ENCODE assay signal across 8 cellular contexts in the genomic region with DNA sequence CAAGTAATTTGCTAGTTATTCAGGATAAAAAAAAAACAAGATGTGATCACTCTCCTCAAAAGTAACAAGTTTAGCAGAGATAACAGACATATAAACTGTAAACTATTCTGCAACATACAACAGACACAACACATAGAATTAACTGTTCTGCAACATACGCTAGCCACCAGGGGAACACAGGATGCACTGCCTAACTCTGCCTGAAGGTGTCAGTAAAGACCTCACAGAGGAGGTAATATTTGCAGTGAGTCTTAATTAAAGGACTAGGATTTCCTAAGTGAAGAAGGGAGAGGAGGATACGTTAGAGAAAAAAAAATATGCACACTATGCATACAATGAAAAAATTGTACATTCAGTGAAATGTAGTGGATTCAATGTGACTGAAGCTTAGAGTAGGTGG.
DNase-seq lines count a peak whose midpoint lies in the region; ATAC-seq and TF ChIP-seq lines count a peak whose summit lies in the region.
"Not testable (repeated sequence)": the region's sequence is repeated elsewhere in the genome, so short reads cannot be mapped to it uniquely, and the experiment has no call there.

No MANE protein-coding gene starts in this region.

- POLR2A ChIA-PET in activated CD8-positive, alpha-beta T cell treated with anti-CD3 and anti-CD28 coated beads, Interleukin-2, amount 10 ng/mL, durations not matched to agents 7 days and 5 days (lab: Charles Lee): not testable (repeated sequence)

- TF ChIP-seq RAD21 in Ishikawa (IDR thresholded peaks at IDR 0.05; ENCODE audit: low read depth): peak; percentile 61

- not testable (repeated sequence) for H3K27ac Mint-ChIP-seq in activated CD8-positive, alpha-beta T cell treated with anti-CD3 and anti-CD28 coated beads, Interleukin-2, amount 10 ng/mL, durations not matched to agents 7 days and 5 days; brain; immature natural killer cell

- intact Hi-C loops in tibial artery (cut with DNase I; ENCODE audit: low total_unique reads): not testable (repeated sequence)

- not testable (repeated sequence) for TF ChIP-seq EP300 in Ishikawa (IDR thresholded peaks at IDR 0.05; ENCODE audit: borderline replicate concordance)

- not testable (repeated sequence) for H3K36me3 ChIP-seq in tibial artery

- not testable (repeated sequence) for H3K9me3 Mint-ChIP-seq in activated CD8-positive, alpha-beta T cell treated with anti-CD3 and anti-CD28 coated beads, Interleukin-2, amount 10 ng/mL, durations not matched to agents 7 days and 5 days (ENCODE audit: insufficient read depth); brain; immature natural killer cell

- H3K27me3 Mint-ChIP-seq in activated CD8-positive, alpha-beta T cell treated with anti-CD3 and anti-CD28 coated beads, Interleukin-2, amount 10 ng/mL, durations not matched to agents 7 days and 5 days (ENCODE audit: low read depth); brain; immature natural killer cell (ENCODE audit: low read depth in 3 of 3): not testable (repeated sequence)

- H3K4me1 Mint-ChIP-seq in activated CD8-positive, alpha-beta T cell treated with anti-CD3 and anti-CD28 coated beads, Interleukin-2, amount 10 ng/mL, durations not matched to agents 7 days and 5 days (ENCODE audit: low read depth); brain; immature natural killer cell: not testable (repeated sequence)

- H3K27me3 ChIP-seq in tibial artery: not testable (repeated sequence)

- CTCF ChIA-PET in activated CD8-positive, alpha-beta T cell treated with anti-CD3 and anti-CD28 coated beads, Interleukin-2, amount 10 ng/mL, durations not matched to agents 7 days and 5 days (lab: Charles Lee): not testable (repeated sequence)

- not testable (repeated sequence) for H3K4me1 ChIP-seq in tibial artery

- not testable (repeated sequence) for H3K4me3 ChIP-seq in tibial artery

- peak; percentile 80 for ATAC-seq in GM18498 (IDR thresholded peaks at IDR 0.05; ENCODE audit: unreplicated experiment)
- ATAC-seq in HG02610 (IDR thresholded peaks at IDR 0.05; ENCODE audit: unreplicated experiment): peak; percentile 88
- peak; percentile 99 for ATAC-seq in activated CD8-positive, alpha-beta T cell treated with anti-CD3 and anti-CD28 coated beads, Interleukin-2, amount 10 ng/mL, durations not matched to agents 7 days and 5 days

- DNase-seq in activated CD8-positive, alpha-beta T cell treated with anti-CD3 and anti-CD28 coated beads, Interleukin-2, amount 10 ng/mL, durations not matched to agents 7 days and 5 days: peak; percentile 91
- peak; percentile 61 to 73 (median 62) for DNase-seq in immature natural killer cell
- peak; percentile 73 for DNase-seq in stimulated activated CD4-positive, alpha-beta T cell treated with anti-CD3 and anti-CD28 coated beads, Interleukin-12 subunit alpha, Interleukin-12 subunit beta, amount 100 ng/mL, for 4 hours
- peak; percentile 82 to 83 for DNase-seq in tibial artery

- H3K36me3 Mint-ChIP-seq in activated CD8-positive, alpha-beta T cell treated with anti-CD3 and anti-CD28 coated beads, Interleukin-2, amount 10 ng/mL, durations not matched to agents 7 days and 5 days (ENCODE audit: low read depth); brain; immature natural killer cell: not testable (repeated sequence)

- H3K9me3 ChIP-seq in tibial artery: not testable (repeated sequence)

- H3K4me3 Mint-ChIP-seq in activated CD8-positive, alpha-beta T cell treated with anti-CD3 and anti-CD28 coated beads, Interleukin-2, amount 10 ng/mL, durations not matched to agents 7 days and 5 days; brain; immature natural killer cell: not testable (repeated sequence)

- TF ChIP-seq CTCF in brain (conservative IDR thresholded peaks at IDR 0.05) (peak; percentile 48 to 60), tibial artery (IDR thresholded peaks at IDR 0.05) (peak in 1 of 2 experiments; percentile 48)

- not testable (repeated sequence) for H3K27ac ChIP-seq in tibial artery
